Comparison of ENCODE assay signal across 14 cellular contexts in the genomic region with DNA sequence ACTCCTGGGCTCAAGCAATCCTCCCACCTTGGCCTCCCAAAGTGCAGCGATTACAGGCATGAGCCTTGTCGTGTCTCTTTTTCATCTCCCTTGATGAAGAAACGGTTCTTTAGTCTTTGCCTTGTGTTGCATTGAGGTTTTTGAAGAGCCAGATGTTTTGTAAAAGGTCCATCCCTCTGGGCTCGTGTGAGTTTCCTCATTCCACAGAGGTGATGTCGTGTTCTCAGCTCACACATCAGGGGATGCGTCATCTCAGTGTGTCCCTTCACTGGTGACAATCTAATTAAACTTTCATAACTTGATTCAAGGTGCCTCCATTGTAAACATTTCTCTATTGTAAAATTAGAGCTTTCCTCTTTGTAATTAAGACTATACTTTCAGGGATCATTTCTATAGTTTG. TPM values are rescaled to one million over a fixed set of nuclear protein-coding genes. Genes with fewer than 3 reads are reported as not detected.
DNase-seq lines count a peak whose midpoint lies in the region; ATAC-seq, FAIRE-seq and TF ChIP-seq lines count a peak whose summit lies in the region.
"Had no signal": no experiment of that assay in that cellular context is flagged by ENCODE, and none has a peak within 500 bp of the region (broad histone marks: within the 10 kb centered on the region; RNA-seq: fewer than 3 reads in every experiment).

No MANE protein-coding gene starts in this region.

- peak overlapping the region; percentile 26 for H3K27ac ChIP-seq in astrocyte (ENCODE audit: low read depth, low read length)
- H3K27ac ChIP-seq in small intestine (ENCODE audit: low read depth in 1 of 2, low read length in 1 of 2), result no peak overlapping the region
- H3K27ac ChIP-seq: right atrium auricular region had no signal

- TF ChIP-seq POLR2A in H54 (IDR thresholded peaks at IDR 0.05; ENCODE audit: low read depth, low read length), result no peak

- no peak for ATAC-seq in HG03460 (IDR thresholded peaks at IDR 0.05; ENCODE audit: unreplicated experiment)
- ATAC-seq: activated CD8-positive, alpha-beta T cell treated with anti-CD3 and anti-CD28 coated beads for 36 hours had no signal

- no peaks in the 10 kb centered on the region for H3K9me3 Mint-ChIP-seq in astrocyte (ENCODE audit: unreplicated experiment)
- H3K9me3 Mint-ChIP-seq: activated CD8-positive, alpha-beta T cell treated with anti-CD3 and anti-CD28 coated beads for 36 hours had no signal

- no peak overlapping the region for H3K9ac ChIP-seq in astrocyte (ENCODE audit: low read length)

- H3K4me1 ChIP-seq in astrocyte (ENCODE audit: insufficient read depth, low read length) (peaks cover 7% of the 10 kb centered on the region), small intestine (ENCODE audit: control insufficient read depth in 2 of 2, insufficient read depth in 1 of 2, low read depth in 1 of 2, low read length in 1 of 2) (no peaks in the 10 kb centered on the region)
- H3K4me1 ChIP-seq: BE2C had no signal

- H3K4me1 Mint-ChIP-seq in astrocyte (ENCODE audit: low read depth, unreplicated experiment), result peaks cover 25% of the 10 kb centered on the region

- peak overlapping the region; percentile 0 for H3K4me3 Mint-ChIP-seq in astrocyte (ENCODE audit: unreplicated experiment)
- H3K4me3 Mint-ChIP-seq: activated CD8-positive, alpha-beta T cell treated with anti-CD3 and anti-CD28 coated beads for 36 hours had no signal

- H3K27ac Mint-ChIP-seq in astrocyte (ENCODE audit: unreplicated experiment), result peak overlapping the region; percentile 10
- H3K27ac Mint-ChIP-seq: activated CD8-positive, alpha-beta T cell treated with anti-CD3 and anti-CD28 coated beads for 36 hours had no signal

- H3K79me2 ChIP-seq in astrocyte (ENCODE audit: insufficient read depth, low read length), result no peaks in the 10 kb centered on the region

- H3K27me3 ChIP-seq in astrocyte (ENCODE audit: insufficient read depth, low read length), result no peaks in the 10 kb centered on the region
- no peaks in the 10 kb centered on the region for H3K27me3 ChIP-seq in small intestine (ENCODE audit: control insufficient read depth in 2 of 2, insufficient read depth in 2 of 2, low read length in 2 of 2)
- H3K27me3 ChIP-seq: BE2C, right atrium auricular region, tibial nerve had no signal

- H3K4me3 ChIP-seq in astrocyte (ENCODE audit: insufficient read depth, low read depth, low read length) (no peak overlapping the region), small intestine (ENCODE audit: low read depth in 1 of 2, low read length in 2 of 2) (no peak overlapping the region)
- H3K4me3 ChIP-seq: right atrium auricular region, tibial nerve had no signal

- H2AFZ ChIP-seq in astrocyte (ENCODE audit: low read depth, low read length), result no peak overlapping the region

- WGBS in small intestine, 3 donors, result 67 to 75% (median 71%) methylated on average over 6 of the region's 6 CpGs

- no peaks in the 10 kb centered on the region for H3K27me3 Mint-ChIP-seq in astrocyte (ENCODE audit: low read depth, unreplicated experiment)
- H3K27me3 Mint-ChIP-seq: activated CD8-positive, alpha-beta T cell treated with anti-CD3 and anti-CD28 coated beads for 36 hours had no signal

- H3K36me3 ChIP-seq in astrocyte (ENCODE audit: insufficient read depth, low read length) (peaks cover 22% of the 10 kb centered on the region), small intestine (ENCODE audit: control insufficient read depth in 2 of 2, insufficient read depth in 2 of 2, low read length in 2 of 2) (peaks cover 32% of the 10 kb centered on the region in 2 donors)

- H3K9me3 ChIP-seq in astrocyte (ENCODE audit: insufficient read depth, low read depth, low read length), result no peaks in the 10 kb centered on the region
- no peaks in the 10 kb centered on the region for H3K9me3 ChIP-seq in small intestine (ENCODE audit: control insufficient read depth, low read depth)
- H3K9me3 ChIP-seq: BE2C, right atrium auricular region, tibial nerve had no signal

- H3K36me3 Mint-ChIP-seq in astrocyte (ENCODE audit: low read depth, unreplicated experiment), result peaks cover 19% of the 10 kb centered on the region

- FAIRE-seq in H54 (lab: Jason Lieb, UNC), result no peak
- peak; percentile 67 for FAIRE-seq in astrocyte (lab: Jason Lieb, UNC)
- FAIRE-seq in GM19239 (lab: Jason Lieb, UNC), result no peak
- no peak for FAIRE-seq in small intestine (lab: Jason Lieb, UNC)

- H4K20me1 ChIP-seq in astrocyte (ENCODE audit: insufficient read depth, low read length), result peaks cover 13% of the 10 kb centered on the region

- DNase-seq in 8988T (peak; percentile 50), H54 (ENCODE audit: insufficient read length, low spot score) (peak; percentile 25), astrocyte (ENCODE audit: low read depth) (peak; percentile 24), iris pigment epithelial cell (ENCODE audit: low read depth) (peak; percentile 53), GM19239 (ENCODE audit: insufficient read length, low spot score) (no peak), NCI-H774 (lab: John Stamatoyannopoulos, UW) (no peak), small intestine (no peak)
- DNase-seq: activated CD8-positive, alpha-beta T cell treated with anti-CD3 and anti-CD28 coated beads for 36 hours; activated naive CD4-positive, alpha-beta T cell treated with anti-CD3 and anti-CD28 coated beads, Interleukin-2, amount 50 U/mL, for 16 hours; BE2C; NCI-H1694 had no signal

- H3K4me2 ChIP-seq in astrocyte (ENCODE audit: low read length), result no peak overlapping the region

- TF ChIP-seq CTCF in astrocyte (IDR thresholded peaks at IDR 0.05; ENCODE audit: insufficient read depth, low read depth, low read length), result no peak

RNA-seq across cellular contexts. Expression of a gene that starts 29.7 kb away (rescaled TPM):
- 5.9 and 6.3 TPM in 2 replicates for total RNA-seq in astrocyte
- 10 to 100 TPM in 2 of 3 donors, 1 to 10 TPM in 1; 7.2 to 11.8 (median 11.6) TPM for polyA plus RNA-seq in small intestine

RNA-seq across cellular contexts. Expression of a gene that starts 50.7 kb away (rescaled TPM):
- total RNA-seq in astrocyte, result 66.6 and 66.7 TPM in 2 replicates
- 10 to 100 TPM; 14.6 to 44.9 (median 21.9) TPM for polyA plus RNA-seq in small intestine

Comparison
In these comparisons a context has a peak if more than half of its experiments do, and no peak if none do; other contexts are left out.
1. DNase-seq: peak in 8988T (single experiment), H54 (single experiment), astrocyte (single experiment) and iris pigment epithelial cell (single experiment); none in GM19239 (single experiment), NCI-H774 (single experiment) and small intestine (single experiment).